In genomic region chr1:228664399-228664914, GRCh38 we compare ENCODE assay signal across 8 cellular contexts.
DNase-seq lines count a peak whose midpoint lies in the region; ATAC-seq and TF ChIP-seq lines count a peak whose summit lies in the region.

No MANE protein-coding gene starts in this region.

- no peaks in the 10 kb centered on the region for H3K4me1 Mint-ChIP-seq in T-cell

- peaks cover 0 to 16% of the 10 kb centered on the region in 2 donors for H3K4me1 ChIP-seq in right atrium auricular region
- no peaks in the 10 kb centered on the region for H3K4me1 ChIP-seq in gastrocnemius medialis

- POLR2A ChIA-PET in T-cell (lab: Charles Lee), result no interaction called here

- TF ChIP-seq CTCF in GM12865 (IDR thresholded peaks at IDR 0.05; ENCODE audit: insufficient read depth, low read depth, low read length, missing control alignments) (peak; percentile 65), right atrium auricular region (IDR thresholded peaks at IDR 0.05) (peak; percentile 59 to 89), gastrocnemius medialis (IDR thresholded peaks at IDR 0.05 in 4 of 5, conservative IDR thresholded peaks at IDR 0.05 in 1 of 5) (peak; percentile 72 to 90 (median 80))

- H3K27ac Mint-ChIP-seq in T-cell, result no peak overlapping the region

- H3K9me3 ChIP-seq in right atrium auricular region, result no peaks in the 10 kb centered on the region
- H3K9me3 ChIP-seq in gastrocnemius medialis, result no peaks in the 10 kb centered on the region

- intact Hi-C loops in gastrocnemius medialis (cut with DNase I; ENCODE audit: low total_unique reads), result loop anchor here (1.0 to 5.0 kb wide), 2 partner anchors 73 to 563 kb away; partner anchors contain the start of gene RHOU

- in situ Hi-C loops in gastrocnemius medialis (cut with MboI; ENCODE audit: low sequenced_read_pairs in 4 of 4), result no loop called here

- H3K4me3 ChIP-seq in GM12865 (ENCODE audit: low read depth, low read length) (no peak overlapping the region), right atrium auricular region (no peak overlapping the region), gastrocnemius medialis (no peak overlapping the region)

- H3K27ac ChIP-seq in right atrium auricular region (no peak overlapping the region), gastrocnemius medialis (no peak overlapping the region)

- no peaks in the 10 kb centered on the region for H3K36me3 Mint-ChIP-seq in T-cell

- TF ChIP-seq POLR2A in gastrocnemius medialis (IDR thresholded peaks at IDR 0.05), result no peak

- ATAC-seq in T-cell (replicated peaks in 1 of 4), result peak in 2 of 4 experiments; percentile 35 to 45
- peak in 1 of 2 donors; percentile 55 for ATAC-seq in gastrocnemius medialis
- no peak for ATAC-seq in GM21367 (IDR thresholded peaks at IDR 0.05; ENCODE audit: unreplicated experiment)
- ATAC-seq in GM19023 (IDR thresholded peaks at IDR 0.05; ENCODE audit: unreplicated experiment), result no peak

- H3K36me3 ChIP-seq in right atrium auricular region (no peaks in the 10 kb centered on the region), gastrocnemius medialis (no peaks in the 10 kb centered on the region)

- no peaks in the 10 kb centered on the region for H3K9me3 Mint-ChIP-seq in T-cell

- no peaks in the 10 kb centered on the region for H3K27me3 ChIP-seq in right atrium auricular region
- peaks cover 0 to 3% (median 0%) of the 10 kb centered on the region in 3 donors for H3K27me3 ChIP-seq in gastrocnemius medialis

- DNase-seq in GM12865 (ENCODE audit: low read depth) (peak; percentile 64), NCI-H1436 treated with DMSO at 0.1 percent for 48 hours (lab: John Stamatoyannopoulos, UW) (peak; percentile 28), T-cell (peak; percentile 44 to 83 (median 72)), amniotic stem cell (lab: John Stamatoyannopoulos, UW) (peak; percentile 20), right atrium auricular region (ENCODE audit: low spot score) (peak; percentile 85), gastrocnemius medialis (peak; percentile 39 to 51)

- peaks cover 3 to 19% of the 10 kb centered on the region in 2 donors for H3K27me3 Mint-ChIP-seq in T-cell

- CTCF ChIA-PET in T-cell (lab: Charles Lee), result interaction anchor here (0.6 to 2.6 kb wide), 11 partner anchors 10 to 1627 kb away, joined by 3 to 24 read pairs (median 5); no protein-coding TSS in a partner anchor

- H3K4me3 Mint-ChIP-seq in T-cell, result no peak overlapping the region

Comparison
In these comparisons a context has a peak if more than half of its experiments do, and no peak if none do; other contexts are left out.
1. DNase-seq: peak in every context shown above with its lines; median percentile 85 in right atrium auricular region; 72 in T-cell; 64 in GM12865; 45 in gastrocnemius medialis; 28 in NCI-H1436 treated with DMSO at 0.1 percent for 48 hours; 20 in amniotic stem cell.